In the genomic region with DNA sequence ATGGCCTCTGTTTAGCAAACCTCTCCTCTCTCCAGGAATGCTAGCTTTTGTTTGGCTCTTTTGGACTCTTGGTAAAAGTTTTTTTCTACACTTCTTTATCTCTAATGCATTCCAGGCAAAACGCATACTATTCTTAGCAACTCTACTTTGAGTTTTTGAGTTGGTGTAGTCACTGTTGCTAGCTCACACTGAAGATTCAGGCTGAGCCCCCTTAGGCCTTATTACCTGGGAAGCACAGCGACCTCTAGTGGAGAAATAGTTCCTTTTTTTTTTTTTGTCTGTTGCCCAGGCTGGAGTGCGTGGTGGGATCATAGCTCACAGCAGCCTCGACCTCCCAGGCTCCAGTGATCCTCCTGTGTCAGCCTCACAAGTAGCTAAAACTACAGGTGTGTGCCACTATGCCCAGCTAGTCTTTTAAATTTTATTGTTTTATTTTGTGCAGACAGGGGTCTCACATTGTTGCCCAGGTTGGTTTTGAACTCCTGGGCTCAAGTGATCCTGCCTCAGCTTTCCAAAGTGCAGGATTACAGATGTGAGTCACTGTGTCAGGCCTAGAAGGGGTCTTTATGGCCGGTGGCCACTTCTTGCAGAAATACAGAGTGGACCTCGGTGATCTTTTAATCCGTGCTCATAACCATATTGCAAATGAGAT, we compare ENCODE assay signal across 8 cellular contexts.
DNase-seq lines count a peak whose midpoint lies in the region; ATAC-seq and TF ChIP-seq lines count a peak whose summit lies in the region.

No MANE protein-coding gene starts in this region.

- DNase-seq in ACHN (peak; percentile 46), Kasumi-1 (lab: John Stamatoyannopoulos, UW) (peak; percentile 22 to 53), SJCRH30 (peak; percentile 36 to 77), fibroblast of villous mesenchyme (ENCODE audit: low read depth) (peak; percentile 64), progenitor cell of endocrine pancreas (ENCODE audit: low spot score, unreplicated experiment) (no peak), GOT3 (lab: John Stamatoyannopoulos, UW) (no peak)

- no peaks in the 10 kb centered on the region for H3K27me3 ChIP-seq in SJCRH30

- H3K9me3 ChIP-seq in SJCRH30 (replicated peaks), result no peaks in the 10 kb centered on the region

- in situ Hi-C loops in ACHN (cut with HindIII; ENCODE audit: low pct_ligation_motif_present, low pct_unique_long_range_greater_than_20kb, low sequenced_read_pairs), result no loop called here

- no peak overlapping the region for H3K4me3 Mint-ChIP-seq in progenitor cell of endocrine pancreas (ENCODE audit: low read depth)

- H3K27ac ChIP-seq in SJCRH30, result no peak overlapping the region

- ATAC-seq in GM19351 (IDR thresholded peaks at IDR 0.05; ENCODE audit: unreplicated experiment), result no peak

- no peaks in the 10 kb centered on the region for H3K27me3 Mint-ChIP-seq in progenitor cell of endocrine pancreas

- no peaks in the 10 kb centered on the region for H3K36me3 ChIP-seq in SJCRH30

- no peaks in the 10 kb centered on the region for H3K36me3 Mint-ChIP-seq in progenitor cell of endocrine pancreas (ENCODE audit: insufficient read depth)

- H3K4me3 ChIP-seq in SJCRH30 (no peak overlapping the region), fibroblast of villous mesenchyme (ENCODE audit: low read depth, low read length) (no peak overlapping the region)

- no peaks in the 10 kb centered on the region for H3K9me3 Mint-ChIP-seq in progenitor cell of endocrine pancreas (ENCODE audit: low read depth)

- H3K27ac Mint-ChIP-seq in progenitor cell of endocrine pancreas, result peak overlapping the region; percentile 45

- H3K4me1 ChIP-seq in SJCRH30, result peaks cover 13% of the 10 kb centered on the region

- TF ChIP-seq CTCF in GM12872 (IDR thresholded peaks at IDR 0.05; ENCODE audit: insufficient read depth, low read depth, low read length), result peak; percentile 67
- TF ChIP-seq CTCF in fibroblast of villous mesenchyme (IDR thresholded peaks at IDR 0.05; ENCODE audit: insufficient read depth, low read depth, low read length), result peak; percentile 69
- peak; percentile 86 for TF ChIP-seq CTCF in progenitor cell of endocrine pancreas (IDR thresholded peaks at IDR 0.05; ENCODE audit: unreplicated experiment)

- H3K4me1 Mint-ChIP-seq in progenitor cell of endocrine pancreas (ENCODE audit: low read depth), result peaks cover 16% of the 10 kb centered on the region

Comparison
In these comparisons a context has a peak if more than half of its experiments do, and no peak if none do; other contexts are left out.
1. DNase-seq: peak in ACHN (single experiment), Kasumi-1 (2 of 2), SJCRH30 (2 of 2) and fibroblast of villous mesenchyme (single experiment); none in progenitor cell of endocrine pancreas (single experiment) and GOT3 (single experiment).
2. Peak in every context shown above with its lines, with median percentiles within 50 percentile points of each other: CTCF ChIP-seq.